Comparison of ENCODE assay signal across 8 cellular contexts in genomic region chr20:18056174-18057105, GRCh38. TPM values are rescaled to one million over a fixed set of nuclear protein-coding genes. Genes with fewer than 3 reads are reported as not detected.
DNase-seq lines count a peak whose midpoint lies in the region; ATAC-seq and TF ChIP-seq lines count a peak whose summit lies in the region.

No MANE protein-coding gene starts in this region.

- TF ChIP-seq POLR2A in prostate gland (IDR thresholded peaks at IDR 0.05): peak; percentile 11

- 3% methylated on average over 72 of the region's 104 CpGs for WGBS in prostate gland

- H3K27me3 ChIP-seq in cardiac muscle cell (peaks cover 99% of the 10 kb centered on the region), fibroblast of lung (ENCODE audit: control insufficient read depth, insufficient read depth, low read length) (peaks cover 55% of the 10 kb centered on the region), prostate gland (replicated peaks; ENCODE audit: insufficient read depth) (no peaks in the 10 kb centered on the region)

- H3K9me3 ChIP-seq in cardiac muscle cell (ENCODE audit: low read depth) (no peaks in the 10 kb centered on the region), SK-N-MC (ENCODE audit: low read depth, low read length) (no peaks in the 10 kb centered on the region), fibroblast of lung (ENCODE audit: control insufficient read depth, insufficient read depth, low read depth, low read length) (no peaks in the 10 kb centered on the region), prostate gland (no peaks in the 10 kb centered on the region)

- peak overlapping the region; percentile 35 for H3K4me2 ChIP-seq in fibroblast of lung (ENCODE audit: extremely low read depth, insufficient read depth, low read length)

- no peaks in the 10 kb centered on the region for H4K20me1 ChIP-seq in fibroblast of lung (ENCODE audit: control insufficient read depth, extremely low read depth, insufficient read depth, low read length)

- H3K4me3 ChIP-seq in cardiac muscle cell: peak overlapping the region; percentile 50
- H3K4me3 ChIP-seq in SK-N-MC: peak overlapping the region; percentile 76
- no peak overlapping the region for H3K4me3 ChIP-seq in fibroblast of lung (replicated peaks in 1 of 4; ENCODE audit: control extremely low read depth in 1 of 4, insufficient read depth in 1 of 4, low read depth in 3 of 4, low read length in 4 of 4)
- peak overlapping the region; percentile 60 to 65 for H3K4me3 ChIP-seq in prostate gland

- H3K4me1 ChIP-seq in cardiac muscle cell (ENCODE audit: low read depth) (peaks cover 5% of the 10 kb centered on the region), fibroblast of lung (ENCODE audit: control insufficient read depth, extremely low read depth, insufficient read depth, low read length) (no peaks in the 10 kb centered on the region), prostate gland (replicated peaks) (no peaks in the 10 kb centered on the region)

- H2AFZ ChIP-seq in fibroblast of lung (ENCODE audit: low read length): no peak overlapping the region

- DNase-seq in cardiac muscle cell (ENCODE audit: low read depth in 1 of 2, low spot score in 1 of 2): peak; percentile 12 to 33
- DNase-seq in Right ventricle myocardium inferior (ENCODE audit: missing footprints): no peak
- DNase-seq in SK-N-MC (ENCODE audit: low read depth, low spot score): no peak
- peak; percentile 1 to 8 for DNase-seq in fibroblast of lung (ENCODE audit: low read depth in 2 of 2)
- DNase-seq in prostate gland (ENCODE audit: low spot score): no peak
- DNase-seq in GOT3 (lab: John Stamatoyannopoulos, UW): no peak
- no peak for DNase-seq in NCI-H446 (lab: John Stamatoyannopoulos, UW)

- H3K79me2 ChIP-seq in fibroblast of lung (ENCODE audit: control insufficient read depth, insufficient read depth, low read length): no peaks in the 10 kb centered on the region

- H3K9ac ChIP-seq in SK-N-MC (ENCODE audit: insufficient read length) (no peak overlapping the region), fibroblast of lung (ENCODE audit: insufficient read depth, low read length) (no peak overlapping the region)

- intact Hi-C loops in Right ventricle myocardium inferior (cut with DNase I) (no loop called here), prostate gland (cut with DNase I) (no loop called here)

- H3K27ac ChIP-seq in cardiac muscle cell (no peak overlapping the region), SK-N-MC (no peak overlapping the region), fibroblast of lung (ENCODE audit: insufficient read depth, low read length) (no peak overlapping the region), prostate gland (peak overlapping the region; percentile 87 to 88)

- ATAC-seq in Right ventricle myocardium inferior (no peak), GM18858 (IDR thresholded peaks at IDR 0.05; ENCODE audit: unreplicated experiment) (no peak)

- H3K36me3 ChIP-seq in cardiac muscle cell: no peaks in the 10 kb centered on the region
- no peaks in the 10 kb centered on the region for H3K36me3 ChIP-seq in SK-N-MC (ENCODE audit: insufficient read depth, low read length)
- H3K36me3 ChIP-seq in fibroblast of lung (ENCODE audit: control insufficient read depth, insufficient read depth, low read length): no peaks in the 10 kb centered on the region
- H3K36me3 ChIP-seq in prostate gland: no peaks in the 10 kb centered on the region

- TF ChIP-seq CTCF in cardiac muscle cell (IDR thresholded peaks at IDR 0.05; ENCODE audit: low read depth, low read length): no peak
- TF ChIP-seq CTCF in fibroblast of lung (conservative IDR thresholded peaks at IDR 0.05 in 1 of 2, IDR thresholded peaks at IDR 0.05 in 1 of 2; ENCODE audit: low read depth in 1 of 2, low read length in 2 of 2): no peak
- TF ChIP-seq CTCF in prostate gland (IDR thresholded peaks at IDR 0.05): peak in 1 of 4 experiments; percentile 4

RNA-seq across cellular contexts. Expression of gene OVOL2, which starts 1.3 kb away (rescaled TPM):
- total RNA-seq in cardiac muscle cell (0.24 and 0.25 TPM in 2 replicates), Right ventricle myocardium inferior (not detected), fibroblast of lung (not detected in 2 replicates), prostate gland (10 to 100 TPM; 25.6 to 34.8 TPM)
- polyA plus RNA-seq in cardiac muscle cell (not detected in 2 replicates), fibroblast of lung (not detected in 2 replicates)
- not detected in 2 replicates for polyA plus RNA-seq in fibroblast of lung (2012)
- polyA minus RNA-seq in fibroblast of lung (ENCODE audit: low replicate concordance): not detected in 2 replicates

Comparison
In these comparisons a context has a peak if more than half of its experiments do, and no peak if none do; other contexts are left out.
1. DNase-seq: peak in cardiac muscle cell (2 of 2) and fibroblast of lung (2 of 2); none in Right ventricle myocardium inferior (single experiment), SK-N-MC (single experiment), prostate gland (single experiment), GOT3 (single experiment) and NCI-H446 (0 of 2).
2. H3K27ac ChIP-seq: peak in prostate gland (2 of 2); none in cardiac muscle cell (single experiment), SK-N-MC (single experiment) and fibroblast of lung (single experiment).
3. H3K4me3 ChIP-seq: peak in cardiac muscle cell (single experiment), SK-N-MC (single experiment) and prostate gland (2 of 2); none in fibroblast of lung (0 of 4).
4. RNA of gene OVOL2, which starts 1.3 kb away (total RNA-seq): 25.6 to 34.8 TPM in prostate gland; 0.24 to 0.25 TPM in cardiac muscle cell, not detected in Right ventricle myocardium inferior (single experiment) and not detected in fibroblast of lung; every median in the first group is over 10 times any median in the second.